Comparison of ENCODE assay signal across 22 cellular contexts in genomic region chr10:56551037-56551436, GRCh38.
"Had no signal": no experiment of that assay in that cellular context is flagged by ENCODE, and none has a peak within 500 bp of the region (broad histone marks: within the 10 kb centered on the region; RNA-seq: fewer than 3 reads in every experiment).

No MANE protein-coding gene starts in this region.

- H3K4me3 Mint-ChIP-seq: naive thymus-derived CD4-positive, alpha-beta T cell; nephron progenitor cell; stimulated activated memory B cell treated with anti-CD40 and anti-IgM and Interleukin-4, amounts not matched to agents 10 μg/mL and 1 μg/mL and 100 μg/mL, for 72 hours; stimulated activated naive CD8-positive, alpha-beta T cell treated with anti-CD3 and anti-CD28 coated beads, Interleukin-15, Interleukin-2, amounts not matched to agents 100 ng/mL and 50 ng/mL, for 24 hours had no signal

- H3K27ac Mint-ChIP-seq: naive thymus-derived CD4-positive, alpha-beta T cell; nephron progenitor cell; stimulated activated memory B cell treated with anti-CD40 and anti-IgM and Interleukin-4, amounts not matched to agents 10 μg/mL and 1 μg/mL and 100 μg/mL, for 72 hours; stimulated activated naive CD8-positive, alpha-beta T cell treated with anti-CD3 and anti-CD28 coated beads, Interleukin-15, Interleukin-2, amounts not matched to agents 100 ng/mL and 50 ng/mL, for 24 hours had no signal

- H3K4me3 ChIP-seq: esophagus squamous epithelium, left ventricle myocardium inferior, lower lobe of right lung, psoas muscle, spleen, tibial artery, upper lobe of right lung, vagina had no signal

- ATAC-seq: foreskin keratinocyte; left cardiac atrium; lower lobe of right lung; naive thymus-derived CD4-positive, alpha-beta T cell; psoas muscle; sciatic nerve; stimulated activated memory B cell treated with anti-CD40 and anti-IgM and Interleukin-4, amounts not matched to agents 10 μg/mL and 1 μg/mL and 100 μg/mL, for 72 hours; upper lobe of right lung had no signal

- H3K36me3 Mint-ChIP-seq: naive thymus-derived CD4-positive, alpha-beta T cell; stimulated activated memory B cell treated with anti-CD40 and anti-IgM and Interleukin-4, amounts not matched to agents 10 μg/mL and 1 μg/mL and 100 μg/mL, for 72 hours had no signal

- H3K9me3 ChIP-seq: esophagus squamous epithelium, lower lobe of right lung, psoas muscle, tibial artery, upper lobe of right lung, vagina had no signal

- FAIRE-seq: kidney had no signal

- H3K4me1 ChIP-seq: esophagus squamous epithelium, foreskin keratinocyte, left ventricle myocardium inferior, lower lobe of right lung, psoas muscle, spleen, tibial artery, upper lobe of right lung, vagina had no signal

- H3K27me3 Mint-ChIP-seq: naive thymus-derived CD4-positive, alpha-beta T cell; stimulated activated memory B cell treated with anti-CD40 and anti-IgM and Interleukin-4, amounts not matched to agents 10 μg/mL and 1 μg/mL and 100 μg/mL, for 72 hours; stimulated activated naive CD8-positive, alpha-beta T cell treated with anti-CD3 and anti-CD28 coated beads, Interleukin-15, Interleukin-2, amounts not matched to agents 100 ng/mL and 50 ng/mL, for 24 hours had no signal

- H3K4me1 Mint-ChIP-seq: naive thymus-derived CD4-positive, alpha-beta T cell; nephron progenitor cell; stimulated activated memory B cell treated with anti-CD40 and anti-IgM and Interleukin-4, amounts not matched to agents 10 μg/mL and 1 μg/mL and 100 μg/mL, for 72 hours had no signal

- H3K27ac ChIP-seq: esophagus squamous epithelium, foreskin keratinocyte, left ventricle myocardium inferior, lower lobe of right lung, psoas muscle, spleen, tibial artery, upper lobe of right lung, vagina had no signal

- H3K36me3 ChIP-seq: esophagus squamous epithelium, left ventricle myocardium inferior, lower lobe of right lung, spleen, tibial artery, upper lobe of right lung, vagina had no signal

- H3K9me3 Mint-ChIP-seq: stimulated activated memory B cell treated with anti-CD40 and anti-IgM and Interleukin-4, amounts not matched to agents 10 μg/mL and 1 μg/mL and 100 μg/mL, for 72 hours had no signal

- H3K27me3 ChIP-seq: esophagus squamous epithelium, foreskin keratinocyte, spleen, tibial artery, upper lobe of right lung, vagina had no signal

- DNase-seq: dermis blood vessel endothelial cell; esophagus squamous epithelium; foreskin keratinocyte; kidney; left cardiac atrium; left ventricle myocardium inferior; lower lobe of right lung; mesenchymal stem cell; naive thymus-derived CD4-positive, alpha-beta T cell; nephron progenitor cell; psoas muscle; retina; spleen; stimulated activated CD4-positive, alpha-beta T cell treated with anti-CD3 and anti-CD28 coated beads, Interleukin-15, amount 100 ng/mL, for 24 hours; stimulated activated CD4-positive, alpha-beta T cell treated with anti-CD3 and anti-CD28 coated beads, Interleukin-1b, Interleukin-23, amount 100 ng/mL, for 48 hours; stimulated activated CD4-positive, alpha-beta T cell treated with anti-CD3 and anti-CD28 coated beads, Interleukin-4, amount 100 ng/mL, for 24 hours; tibial artery; upper lobe of right lung had no signal
